8 cellular contexts compared by ENCODE assay signal in the genomic region with DNA sequence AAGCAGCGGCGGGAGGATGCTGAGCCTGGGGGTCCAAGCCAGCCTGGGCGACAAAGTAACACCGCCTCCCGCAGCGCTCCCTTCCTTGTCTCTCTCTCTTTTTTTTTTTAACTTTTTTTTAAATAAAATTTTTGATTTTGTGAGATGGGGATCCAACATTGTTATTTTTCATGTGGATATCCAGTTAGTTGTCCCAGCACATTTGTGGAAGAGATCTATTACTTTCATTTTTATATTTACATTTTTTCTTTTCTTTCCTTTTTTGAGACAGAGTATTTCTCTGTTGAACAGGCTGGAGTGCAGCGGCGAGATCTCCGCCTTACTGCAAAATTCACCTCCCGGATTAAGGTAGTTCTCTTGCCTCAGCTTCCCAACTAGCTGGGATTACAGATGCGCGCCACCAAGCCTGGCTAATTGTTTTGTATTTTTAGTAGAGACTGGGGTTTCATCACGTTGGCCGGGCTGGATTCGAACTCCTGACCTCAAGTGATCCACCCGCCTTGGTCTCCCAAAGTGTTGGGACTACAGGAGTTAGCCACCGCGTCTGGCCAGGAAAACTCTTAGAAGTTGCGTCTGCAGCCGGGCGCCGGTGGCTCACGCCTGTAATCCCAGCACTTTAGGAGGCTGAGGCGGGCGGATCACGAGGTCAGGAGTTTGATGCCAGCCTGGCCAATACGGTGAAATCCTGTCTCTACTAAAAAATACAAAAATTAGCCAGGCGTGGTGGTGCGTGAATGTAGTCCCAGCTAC. TPM values are rescaled to one million over a fixed set of nuclear protein-coding genes. Genes with fewer than 3 reads are reported as not detected.
A peak's percentile ranks its signal among the peaks of the same experiment; 100 is the strongest.
DNase-seq lines count a peak whose midpoint lies in the region; ATAC-seq and TF ChIP-seq lines count a peak whose summit lies in the region.

No MANE protein-coding gene starts in this region.

- H3K9me3 ChIP-seq in HUES6 (ENCODE audit: control insufficient read depth, insufficient read depth, low read depth, low read length): peaks cover 11% of the 10 kb centered on the region

- CTCF ChIA-PET in AG04449 (lab: Yijun Ruan, JAX): no interaction called here

- H3K27ac Mint-ChIP-seq in chondrocyte (ENCODE audit: unreplicated experiment) (peak overlapping the region; percentile 94), naive B cell (peak overlapping the region in 1 of 6 donors; percentile 70)

- POLR2A ChIA-PET in AG04449 (lab: Yijun Ruan, JAX): no interaction called here

- H3K9me3 Mint-ChIP-seq in chondrocyte (ENCODE audit: low read depth): peaks cover 17% of the 10 kb centered on the region
- peaks cover 0 to 37% (median 11%) of the 10 kb centered on the region in 7 donors for H3K9me3 Mint-ChIP-seq in naive B cell

- H3K4me3 ChIP-seq in AG04449 (ENCODE audit: low read depth, low read length) (peak overlapping the region; percentile 77), HUES6 (ENCODE audit: low read depth, low read length) (peak overlapping the region; percentile 82)

- H3K36me3 Mint-ChIP-seq in chondrocyte (ENCODE audit: low read depth) (peaks cover 2% of the 10 kb centered on the region), naive B cell (no peaks in the 10 kb centered on the region)

- no peaks in the 10 kb centered on the region for H3K27me3 ChIP-seq in HUES6 (ENCODE audit: control insufficient read depth, insufficient read depth, low read length)

- peak overlapping the region; percentile 92; the same call in 1 of the 2 replicates for H3K27ac ChIP-seq in HUES6 (ENCODE audit: low read depth, low read length)

- ATAC-seq in naive B cell (ENCODE audit: low read depth in 2 of 2) (peak in 1 of 2 donors; percentile 9), GM21529 (IDR thresholded peaks at IDR 0.05; ENCODE audit: unreplicated experiment) (no peak), GM18870 (IDR thresholded peaks at IDR 0.05; ENCODE audit: unreplicated experiment) (no peak)

- H3K4me1 ChIP-seq in HUES6 (ENCODE audit: control insufficient read depth, insufficient read depth, low read length): peaks cover 28% of the 10 kb centered on the region

- DNase-seq in AG04449 (ENCODE audit: low read depth, low spot score): no peak
- DNase-seq in chondrocyte (ENCODE audit: low spot score): no peak
- no peak for DNase-seq in naive B cell
- no peak for DNase-seq in HCEC 1CT
- no peak for DNase-seq in DMS 273 (lab: John Stamatoyannopoulos, UW; ENCODE audit: unreplicated experiment)

- peaks cover 2% of the 10 kb centered on the region; the same call in 1 of the 2 replicates for H3K36me3 ChIP-seq in HUES6 (ENCODE audit: control insufficient read depth, insufficient read depth, low read length)

- TF ChIP-seq CTCF in AG04449 (IDR thresholded peaks at IDR 0.05; ENCODE audit: insufficient read depth, low read length, missing control alignments) (no peak), chondrocyte (IDR thresholded peaks at IDR 0.05) (no peak)

- H3K9ac ChIP-seq in HUES6 (ENCODE audit: low read length): peak overlapping the region; percentile 89

- H3K4me3 Mint-ChIP-seq in chondrocyte (ENCODE audit: unreplicated experiment) (peak overlapping the region; percentile 84), naive B cell (peak overlapping the region; percentile 94 to 99 (median 96))

- peaks cover 16% of the 10 kb centered on the region for H3K4me1 Mint-ChIP-seq in chondrocyte (ENCODE audit: low read depth)
- peaks cover 18 to 37% (median 24%) of the 10 kb centered on the region in 3 donors for H3K4me1 Mint-ChIP-seq in naive B cell

- no peaks in the 10 kb centered on the region for H3K27me3 Mint-ChIP-seq in chondrocyte (ENCODE audit: low read depth)
- H3K27me3 Mint-ChIP-seq in naive B cell: no peaks in the 10 kb centered on the region

RNA-seq across cellular contexts. Expression of a gene that starts 19.4 kb away (rescaled TPM):
- total RNA-seq in chondrocyte: 8.2 to 9.3 TPM (median 8.7 TPM) in 3 replicates
- polyA plus RNA-seq in naive B cell (ENCODE audit: low read depth in 6 of 6): 10 to 100 TPM; 12.1 to 22.9 (median 20.5) TPM

RNA-seq across cellular contexts. Expression of a gene that starts 20.1 kb away (rescaled TPM):
- total RNA-seq in chondrocyte: 4.4 to 5.4 TPM (median 5.0 TPM) in 3 replicates
- polyA plus RNA-seq in naive B cell (ENCODE audit: low read depth in 6 of 6): 1 to 10 TPM in 5 of 6 donors, not detected in 1; 1.7 to 5.2 (median 4.1) TPM

RNA-seq across cellular contexts. Expression of a gene that starts 45.9 kb away (rescaled TPM):
- 15.6 to 19.8 TPM (median 16.0 TPM) in 3 replicates for total RNA-seq in chondrocyte
- 10 to 100 TPM in 2 of 6 donors, 1 to 10 TPM in 3, not detected in 1; 4.6 to 11.7 (median 7.3) TPM for polyA plus RNA-seq in naive B cell (ENCODE audit: low read depth in 6 of 6)
